ENCODE assay signal across 10 cellular contexts in the genomic region with DNA sequence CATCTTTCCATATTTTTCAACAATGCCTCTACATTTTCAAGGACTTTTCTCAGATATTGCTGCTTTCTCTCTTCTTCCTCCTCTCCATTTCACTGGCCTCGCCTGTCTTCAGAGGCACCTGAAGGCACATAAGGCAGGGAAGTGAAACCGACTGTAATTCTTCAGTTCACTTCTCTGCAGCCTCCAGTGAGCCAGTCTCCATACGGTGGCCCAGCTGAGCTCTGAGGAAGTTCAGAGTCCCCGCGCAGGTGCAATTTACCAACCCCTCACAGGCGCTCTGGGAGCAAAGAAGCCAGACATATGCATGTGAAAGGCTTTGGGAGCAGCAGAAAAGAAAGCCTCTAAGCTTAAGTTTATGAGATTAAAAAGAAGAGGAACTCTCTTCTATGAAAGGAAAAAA. TPM values are rescaled to one million over a fixed set of nuclear protein-coding genes. Genes with fewer than 3 reads are reported as not detected.
A peak's percentile ranks its signal among the peaks of the same experiment; 100 is the strongest.
DNase-seq lines count a peak whose midpoint lies in the region; ATAC-seq and TF ChIP-seq lines count a peak whose summit lies in the region.
"Had no signal": no experiment of that assay in that cellular context is flagged by ENCODE, and none has a peak within 500 bp of the region (broad histone marks: within the 10 kb centered on the region; RNA-seq: fewer than 3 reads in every experiment).

No MANE protein-coding gene starts in this region.

- H3K27ac Mint-ChIP-seq in activated CD4-positive, alpha-beta T cell treated with anti-CD3 and anti-CD28 coated beads, Interleukin-2, amount 10 ng/mL, durations not matched to agents 24 days and 14 days: no peak overlapping the region

- intact Hi-C loops in activated CD4-positive, alpha-beta T cell treated with anti-CD3 and anti-CD28 coated beads, Interleukin-2, amount 10 ng/mL, durations not matched to agents 24 days and 14 days (cut with micrococcal nuclease): no loop called here

- peak; percentile 96 for ATAC-seq in GM19468 (IDR thresholded peaks at IDR 0.05; ENCODE audit: extremely low read depth, unreplicated experiment)
- peak; percentile 98 for ATAC-seq in HG03064 (IDR thresholded peaks at IDR 0.05; ENCODE audit: low read depth, unreplicated experiment)

- H3K27me3 Mint-ChIP-seq in activated CD4-positive, alpha-beta T cell treated with anti-CD3 and anti-CD28 coated beads, Interleukin-2, amount 10 ng/mL, durations not matched to agents 24 days and 14 days: no peaks in the 10 kb centered on the region

- TF ChIP-seq CTCF in GM12864 (IDR thresholded peaks at IDR 0.05; ENCODE audit: low read depth, low read length, missing control alignments): no peak

- DNase-seq in GM12864 (ENCODE audit: low read depth) (peak; percentile 42), SKM-1 (lab: John Stamatoyannopoulos, UW; ENCODE audit: unreplicated experiment) (peak; percentile 20), T-helper 1 cell (no peak), NCI-H2227 treated with DMSO at 0.1 percent for 48 hours (lab: John Stamatoyannopoulos, UW) (no peak), NCI-H1436 treated with DMSO at 0.1 percent for 48 hours (lab: John Stamatoyannopoulos, UW) (no peak)
- DNase-seq in activated CD4-positive, alpha-beta T cell treated with anti-CD3 and anti-CD28 coated beads, Interleukin-2, amount 10 ng/mL, durations not matched to agents 24 days and 14 days: no peak
- DNase-seq: activated gamma-delta T cell treated with Interleukin-2 at 50 U/mL for 16 hours, Right ventricle myocardium superior had no signal

- H3K4me1 Mint-ChIP-seq in activated CD4-positive, alpha-beta T cell treated with anti-CD3 and anti-CD28 coated beads, Interleukin-2, amount 10 ng/mL, durations not matched to agents 24 days and 14 days: no peaks in the 10 kb centered on the region

- no peaks in the 10 kb centered on the region for H3K9me3 Mint-ChIP-seq in activated CD4-positive, alpha-beta T cell treated with anti-CD3 and anti-CD28 coated beads, Interleukin-2, amount 10 ng/mL, durations not matched to agents 24 days and 14 days

- no peak overlapping the region for H3K4me3 Mint-ChIP-seq in activated CD4-positive, alpha-beta T cell treated with anti-CD3 and anti-CD28 coated beads, Interleukin-2, amount 10 ng/mL, durations not matched to agents 24 days and 14 days

- H3K36me3 Mint-ChIP-seq in activated CD4-positive, alpha-beta T cell treated with anti-CD3 and anti-CD28 coated beads, Interleukin-2, amount 10 ng/mL, durations not matched to agents 24 days and 14 days (ENCODE audit: low read depth): no peaks in the 10 kb centered on the region

- no peak overlapping the region for H3K4me3 ChIP-seq in GM12864 (ENCODE audit: low read depth, low read length)

RNA-seq across cellular contexts. Expression of a gene that starts 12.4 kb away (rescaled TPM):
- not detected in 2 replicates for total RNA-seq in activated CD4-positive, alpha-beta T cell treated with anti-CD3 and anti-CD28 coated beads, Interleukin-2, amount 10 ng/mL, durations not matched to agents 24 days and 14 days
- total RNA-seq: Right ventricle myocardium superior had no signal

Comparison
In these comparisons a context has a peak if more than half of its experiments do, and no peak if none do; other contexts are left out.
1. DNase-seq: peak in GM12864 (single experiment) and SKM-1 (single experiment); none in activated CD4-positive, alpha-beta T cell treated with anti-CD3 and anti-CD28 coated beads, Interleukin-2, amount 10 ng/mL, durations not matched to agents 24 days and 14 days (single experiment), T-helper 1 cell (0 of 5), NCI-H2227 treated with DMSO at 0.1 percent for 48 hours (single experiment) and NCI-H1436 treated with DMSO at 0.1 percent for 48 hours (single experiment).